In the genomic region with DNA sequence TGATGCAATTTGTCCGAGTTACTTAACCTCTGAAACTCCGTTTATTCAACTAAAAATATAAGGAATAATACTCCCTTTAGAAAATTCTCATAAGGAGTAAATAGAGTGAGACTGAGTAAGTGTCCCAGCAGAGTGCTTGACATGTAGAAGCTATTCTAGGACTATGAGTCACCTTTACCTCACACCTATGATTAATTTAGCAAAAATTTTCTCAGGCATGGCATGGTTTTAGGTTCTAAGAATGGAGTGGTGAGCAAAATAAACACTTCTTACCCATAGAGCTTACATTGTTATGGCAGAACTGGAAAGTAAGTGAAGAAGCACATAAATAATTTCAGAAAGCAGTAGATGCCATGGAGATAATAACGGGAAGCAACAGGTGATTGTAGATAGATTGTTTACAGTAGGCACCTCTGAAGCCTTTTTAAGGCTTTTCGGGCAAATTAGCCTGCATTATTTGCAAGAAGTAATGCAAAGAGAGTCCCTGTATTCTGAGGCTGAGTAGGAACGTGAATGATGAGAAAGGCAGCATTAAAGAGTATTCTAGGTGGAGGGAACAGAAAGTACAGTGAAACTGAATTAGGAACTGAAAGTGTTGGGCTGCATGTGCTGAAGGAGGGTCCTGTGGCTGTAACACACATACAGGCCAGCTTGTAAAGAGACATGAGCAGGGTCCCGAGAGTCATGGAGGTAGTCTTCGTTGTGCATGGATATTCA, we compare ENCODE assay signal across 8 cellular contexts.
DNase-seq lines count a peak whose midpoint lies in the region; ATAC-seq lines count a peak whose summit lies in the region.

No MANE protein-coding gene starts in this region.

- ATAC-seq in HG03139 (IDR thresholded peaks at IDR 0.05; ENCODE audit: unreplicated experiment) (peak; percentile 99), left colon (peak; percentile 24)

- intact Hi-C loops in left colon (cut with DNase I, micrococcal nuclease) = no loop called here

- DNase-seq in DMS53 (lab: John Stamatoyannopoulos, UW) = peak; percentile 93
- peak; percentile 21 for DNase-seq in GM19240 (ENCODE audit: insufficient read length, low spot score)
- peak; percentile 50 for DNase-seq in RPMI8226
- DNase-seq in left colon = no peak
- no peak for DNase-seq in stimulated activated CD8-positive, alpha-beta memory T cell treated with anti-CD3 and anti-CD28 coated beads, Interleukin-4, amount 100 ng/mL, for 48 hours
- DNase-seq in activated naive CD4-positive, alpha-beta T cell (lab: John Stamatoyannopoulos, UW) = no peak
- DNase-seq in T-helper 2 cell = no peak

Comparison
In these comparisons a context has a peak if more than half of its experiments do, and no peak if none do; other contexts are left out.
1. DNase-seq: peak in DMS53 (single experiment), GM19240 (single experiment) and RPMI8226 (single experiment); none in left colon (0 of 2), stimulated activated CD8-positive, alpha-beta memory T cell treated with anti-CD3 and anti-CD28 coated beads, Interleukin-4, amount 100 ng/mL, for 48 hours (single experiment), activated naive CD4-positive, alpha-beta T cell (0 of 4) and T-helper 2 cell (0 of 5).